21 cellular contexts compared by ENCODE assay signal in genomic region chr9:17799383-17799782, GRCh38.
DNase-seq lines count a peak whose midpoint lies in the region; ATAC-seq and TF ChIP-seq lines count a peak whose summit lies in the region.
"Had no signal": no experiment of that assay in that cellular context is flagged by ENCODE, and none has a peak within 500 bp of the region (broad histone marks: within the 10 kb centered on the region; RNA-seq: fewer than 3 reads in every experiment).

No MANE protein-coding gene starts in this region.

- in situ Hi-C loops in KBM-7 (cut with MboI; ENCODE audit: low pct_unique_long_range_greater_than_20kb, low sequenced_read_pairs), result loop anchor here (25.0 kb wide), 1 partner anchor 262 kb away; no protein-coding TSS in a partner anchor

- DNase-seq in Daoy (ENCODE audit: low read depth), result peak; percentile 7
- DNase-seq in MV-4-11 (lab: John Stamatoyannopoulos, UW), result peak; percentile 60
- peak; percentile 39 for DNase-seq in choroid plexus epithelial cell (ENCODE audit: low read depth)
- DNase-seq in kidney tubule cell (ENCODE audit: low spot score), result peak; percentile 72
- DNase-seq in NCI-H524 (lab: John Stamatoyannopoulos, UW), result no peak
- no peak for DNase-seq in epidermal melanocyte (ENCODE audit: insufficient read length, low spot score)
- no peak for DNase-seq in left ventricle myocardium superior
- no peak for DNase-seq in KBM-7
- DNase-seq: ACHN; activated naive CD8-positive, alpha-beta T cell treated with anti-CD3 and anti-CD28 coated beads, Interleukin-2, amount 10 ng/mL, durations not matched to agents 7 days and 5 days; CD4-positive, alpha-beta T cell; central memory CD4-positive, alpha-beta T cell; DMS53; NCI-H1048; NCI-H2081 treated with DMSO at 0.1 percent for 48 hours; NCI-H69; PC-9; stimulated activated CD4-positive, alpha-beta T cell treated with anti-CD3 and anti-CD28 coated beads, Interleukin-15, amount 100 ng/mL, for 24 hours; stimulated activated naive B cell treated with anti-CD40 and anti-IgM and Interleukin-4, amounts not matched to agents 10 μg/mL and 1 μg/mL and 100 μg/mL, for 72 hours; T-helper 9 cell had no signal

- ATAC-seq in left ventricle myocardium superior, result no peak
- ATAC-seq: stimulated activated naive B cell treated with anti-CD40 and anti-IgM and Interleukin-4, amounts not matched to agents 10 μg/mL and 1 μg/mL and 100 μg/mL, for 72 hours had no signal

- no peak for TF ChIP-seq CTCF in choroid plexus epithelial cell (conservative IDR thresholded peaks at IDR 0.05; ENCODE audit: low read depth, low read length)

- H3K4me3 ChIP-seq in choroid plexus epithelial cell (ENCODE audit: low read depth, low read length), result no peak overlapping the region
- H3K4me3 ChIP-seq: PC-9, SK-N-MC had no signal

- intact Hi-C loops in left ventricle myocardium superior (cut with micrococcal nuclease), result loop anchor here (2.0 kb wide), 1 partner anchor 271 kb away; no protein-coding TSS in a partner anchor

Comparison
In these comparisons a context has a peak if more than half of its experiments do, and no peak if none do; other contexts are left out.
1. DNase-seq: peak in Daoy (single experiment), MV-4-11 (single experiment), choroid plexus epithelial cell (single experiment) and kidney tubule cell (single experiment); none in NCI-H524 (0 of 2), epidermal melanocyte (single experiment), left ventricle myocardium superior (single experiment) and KBM-7 (single experiment).